In the genomic region with DNA sequence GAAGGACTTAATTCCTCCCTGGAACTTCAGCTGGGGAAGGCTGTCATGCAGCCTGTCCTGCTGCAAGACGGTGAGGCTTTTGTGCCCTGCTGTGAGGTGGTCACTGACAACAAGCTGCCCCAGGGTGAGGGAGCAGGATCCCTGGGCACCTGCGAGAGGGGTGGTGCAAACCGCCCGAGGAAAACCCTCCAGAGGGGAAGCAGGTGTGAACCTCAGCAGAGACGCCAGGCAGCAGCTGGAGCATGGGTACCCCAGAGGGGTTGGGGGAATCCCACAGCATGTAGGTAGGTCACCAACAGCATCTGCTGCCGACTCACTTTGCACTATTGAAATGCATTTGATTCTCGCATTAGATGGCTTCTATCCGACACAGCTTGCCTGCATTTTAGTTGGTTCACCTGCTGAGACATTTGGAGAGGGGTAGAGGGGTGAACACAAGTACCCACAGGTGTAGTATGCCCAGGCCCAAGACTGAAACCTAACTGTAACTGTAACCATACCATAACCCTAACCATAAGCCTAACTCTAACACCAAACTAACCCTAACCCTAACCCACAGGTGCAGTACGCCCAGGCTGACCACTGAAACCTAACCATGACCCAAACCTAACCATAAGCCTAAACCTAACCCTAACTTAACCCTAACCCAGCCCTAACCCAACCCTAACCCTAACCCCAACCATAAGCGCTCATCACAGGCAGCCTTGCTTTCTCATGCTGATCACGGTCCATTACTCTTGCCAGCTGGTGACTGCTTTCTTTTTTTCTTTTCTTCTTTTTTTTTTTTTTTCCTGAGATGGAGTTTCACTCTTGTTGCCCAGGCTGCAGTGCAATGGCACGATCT, we compare ENCODE assay signal across 27 cellular contexts.
DNase-seq lines count a peak whose midpoint lies in the region; ATAC-seq and TF ChIP-seq lines count a peak whose summit lies in the region.
"Had no signal": no experiment of that assay in that cellular context is flagged by ENCODE, and none has a peak within 500 bp of the region (broad histone marks: within the 10 kb centered on the region; RNA-seq: fewer than 3 reads in every experiment).

No MANE protein-coding gene starts in this region.

- H3K36me3 ChIP-seq in BLaER1 treated with 17β-estradiol and CSF1 and Interleukin-3, amounts not matched to agents 10 nM and 100 nM = no peaks in the 10 kb centered on the region
- H3K36me3 ChIP-seq in GM23338 (ENCODE audit: insufficient read depth) = no peaks in the 10 kb centered on the region
- no peaks in the 10 kb centered on the region for H3K36me3 ChIP-seq in OCI-LY7 (ENCODE audit: insufficient read depth, low read length)
- no peaks in the 10 kb centered on the region for H3K36me3 ChIP-seq in Caco-2 (ENCODE audit: control insufficient read depth, insufficient read depth, low read length)
- H3K36me3 ChIP-seq: neutrophil had no signal

- H3K4me3 ChIP-seq in BLaER1 treated with 17β-estradiol and CSF1 and Interleukin-3, amounts not matched to agents 10 nM and 100 nM = no peak overlapping the region
- H3K4me3 ChIP-seq in GM23338 (no peak overlapping the region), OCI-LY7 (ENCODE audit: low read depth, low read length, poor library complexity, severe bottlenecking) (peak overlapping the region; percentile 33), Caco-2 (ENCODE audit: low read depth, low read length) (no peak overlapping the region)
- H3K4me3 ChIP-seq: GM23248, psoas muscle had no signal

- CTCF ChIA-PET in OCI-LY7 (lab: Charles Lee; ENCODE audit: unreplicated experiment) = no interaction called here
- CTCF ChIA-PET in Caco-2 (lab: Charles Lee) = no interaction called here

- H3K36me3 Mint-ChIP-seq in GM23338 (ENCODE audit: low read depth) (no peaks in the 10 kb centered on the region), memory B cell (peaks cover 4% of the 10 kb centered on the region), natural killer cell (no peaks in the 10 kb centered on the region), Caco-2 (ENCODE audit: insufficient read depth, unreplicated experiment) (no peaks in the 10 kb centered on the region)
- H3K36me3 Mint-ChIP-seq: activated naive CD8-positive, alpha-beta T cell had no signal

- H3K4me2 ChIP-seq in BLaER1 treated with 17β-estradiol and CSF1 and Interleukin-3, amounts not matched to agents 10 nM and 100 nM = peak overlapping the region in 8 of 11 experiments; percentile 38 to 79 (median 66); a peak in 16 of 22 replicates
- H3K4me2 ChIP-seq in GM23338 (no peak overlapping the region), OCI-LY7 (ENCODE audit: low read length) (peak overlapping the region; percentile 59)

- H3K27ac ChIP-seq in BLaER1 treated with 17β-estradiol and CSF1 and Interleukin-3, amounts not matched to agents 10 nM and 100 nM = no peak overlapping the region
- no peak overlapping the region for H3K27ac ChIP-seq in GM23338 (ENCODE audit: low read depth)
- peak overlapping the region; percentile 50 for H3K27ac ChIP-seq in OCI-LY7 (ENCODE audit: low read depth, low read length, poor library complexity, severe bottlenecking)
- H3K27ac ChIP-seq: C4-2B, epithelial cell of prostate, GM23248, neutrophil, psoas muscle had no signal

- H2AFZ ChIP-seq in GM23338 = no peak overlapping the region
- no peak overlapping the region for H2AFZ ChIP-seq in OCI-LY7 (ENCODE audit: low read length)
- H2AFZ ChIP-seq: GM23248 had no signal

- H3K27ac Mint-ChIP-seq in GM23338 (no peak overlapping the region), memory B cell (peak overlapping the region; percentile 45), natural killer cell (no peak overlapping the region), Caco-2 (ENCODE audit: unreplicated experiment) (no peak overlapping the region)
- H3K27ac Mint-ChIP-seq: activated naive CD8-positive, alpha-beta T cell; activated T-helper 2 cell treated with anti-CD3 and anti-CD28 coated beads, Interferon-gamma antibody, Interleukin-2, Interleukin-4, amounts not matched to agents 10 μg/mL and 5 μg/mL and 100 μg/mL, durations not matched to agents 14 hours and 24 hours and 36 hours had no signal

- no peak overlapping the region for H3K9ac ChIP-seq in BLaER1 treated with 17β-estradiol and CSF1 and Interleukin-3, amounts not matched to agents 10 nM and 100 nM
- H3K9ac ChIP-seq: GM23248 had no signal

- H4K20me1 ChIP-seq in BLaER1 treated with 17β-estradiol and CSF1 and Interleukin-3, amounts not matched to agents 10 nM and 100 nM = peaks cover 0 to 4% (median 0%) of the 10 kb centered on the region in 11 experiments; a peak in 3 of 22 replicates
- H4K20me1 ChIP-seq in GM23338 (replicated peaks; ENCODE audit: insufficient read depth) = no peaks in the 10 kb centered on the region
- H4K20me1 ChIP-seq in OCI-LY7 (ENCODE audit: insufficient read depth, low read length) = no peaks in the 10 kb centered on the region

- no peak for TF ChIP-seq CTCF in GM23338 (conservative IDR thresholded peaks at IDR 0.05; ENCODE audit: low read depth in 2 of 2)
- no peak for TF ChIP-seq CTCF in OCI-LY7 (conservative IDR thresholded peaks at IDR 0.05; ENCODE audit: low read length)
- TF ChIP-seq CTCF in natural killer cell (IDR thresholded peaks at IDR 0.05) = no peak
- TF ChIP-seq CTCF in Caco-2 (IDR thresholded peaks at IDR 0.05; ENCODE audit: insufficient read depth in 1 of 2, low read depth in 1 of 2, low read length in 1 of 2, severe bottlenecking in 1 of 2, unreplicated experiment in 1 of 2) = no peak

- H3K79me2 ChIP-seq in GM23338 (replicated peaks; ENCODE audit: insufficient read depth) (no peaks in the 10 kb centered on the region), OCI-LY7 (ENCODE audit: insufficient read depth, low read depth, low read length) (no peaks in the 10 kb centered on the region)

- peaks cover 44% of the 10 kb centered on the region for H3K27me3 Mint-ChIP-seq in GM23338 (ENCODE audit: insufficient read depth, low read depth, poor library complexity)
- H3K27me3 Mint-ChIP-seq in memory B cell = peaks cover 20% of the 10 kb centered on the region
- H3K27me3 Mint-ChIP-seq in natural killer cell (ENCODE audit: low read depth in 2 of 2) = peaks cover 0 to 6% of the 10 kb centered on the region in 2 donors
- H3K27me3 Mint-ChIP-seq in Caco-2 (ENCODE audit: insufficient read depth, unreplicated experiment) = no peaks in the 10 kb centered on the region

- ATAC-seq in GM23338 (peak; percentile 76), memory B cell (ENCODE audit: low read depth) (peak; percentile 66), natural killer cell (no peak)
- ATAC-seq: PC-3, psoas muscle had no signal

- H3K9me3 Mint-ChIP-seq in GM23338 (no peaks in the 10 kb centered on the region; the same call in 2 of the 3 replicates), memory B cell (peaks cover 2% of the 10 kb centered on the region), natural killer cell (peaks cover 0 to 4% of the 10 kb centered on the region in 2 donors), Caco-2 (ENCODE audit: unreplicated experiment) (no peaks in the 10 kb centered on the region)

- POLR2A ChIA-PET in OCI-LY7 (lab: Charles Lee) = interaction anchor here (0.5 kb wide), 1 partner anchor 25 kb away, joined by 4 read pairs; no protein-coding TSS in a partner anchor
- POLR2A ChIA-PET in Caco-2 (lab: Charles Lee) = no interaction called here

- intact Hi-C loops in OCI-LY7 (cut with micrococcal nuclease; ENCODE audit: unreplicated experiment) = loop anchor here (5.0 to 10.0 kb wide), 2 partner anchors 164 to 649 kb away; a partner anchor contains a TSS
- intact Hi-C loops in natural killer cell (cut with micrococcal nuclease) = no loop called here
- intact Hi-C loops in Caco-2 (cut with micrococcal nuclease; ENCODE audit: unreplicated experiment) = loop anchor here (5.0 kb wide), 1 partner anchor 179 kb away; no protein-coding TSS in a partner anchor

- H3K4me1 ChIP-seq in BLaER1 treated with 17β-estradiol and CSF1 and Interleukin-3, amounts not matched to agents 10 nM and 100 nM = peaks cover 0 to 47% (median 34%) of the 10 kb centered on the region in 10 experiments; a peak in 18 of 20 replicates
- no peaks in the 10 kb centered on the region for H3K4me1 ChIP-seq in GM23338 (ENCODE audit: insufficient read depth)
- H3K4me1 ChIP-seq in OCI-LY7 (ENCODE audit: insufficient read depth, low read length, poor library complexity, severe bottlenecking) = peaks cover 60% of the 10 kb centered on the region
- peaks cover 7% of the 10 kb centered on the region; the same call in 1 of the 2 replicates for H3K4me1 ChIP-seq in Caco-2

- no peak for DNase-seq in GM23338 (ENCODE audit: low spot score)
- DNase-seq in OCI-LY7 (ENCODE audit: low spot score) = peak; percentile 83
- DNase-seq in memory B cell (ENCODE audit: low spot score in 2 of 2) = no peak
- no peak for DNase-seq in natural killer cell
- DNase-seq in NCI-H345 (lab: John Stamatoyannopoulos, UW) = no peak
- no peak for DNase-seq in Caco-2
- no peak for DNase-seq in T1000 (lab: John Stamatoyannopoulos, UW)
- DNase-seq: ACHN; activated CD4-positive, alpha-beta T cell treated with anti-CD3 and anti-CD28 coated beads, Interleukin-2, amount 50 U/mL, for 4 hours; activated CD4-positive, CD25-positive, alpha-beta regulatory T cell; activated CD8-positive, alpha-beta memory T cell treated with anti-CD3 and anti-CD28 coated beads, Interleukin-2, amount 50 U/mL, for 4 hours; glutamatergic neuron; GM23248; Karpas-422; mammary epithelial cell; NCI-H1048; NCI-H187 treated with DMSO at 0.1 percent for 48 hours; PC-3; psoas muscle; Right ventricle myocardium superior; T-helper 9 cell had no signal

- H3K27me3 ChIP-seq in BLaER1 treated with 17β-estradiol and CSF1 and Interleukin-3, amounts not matched to agents 10 nM and 100 nM = peaks cover 0 to 11% (median 0%) of the 10 kb centered on the region in 11 experiments; a peak in 2 of 22 replicates
- H3K27me3 ChIP-seq in GM23338 (ENCODE audit: insufficient read depth) (no peaks in the 10 kb centered on the region), Caco-2 (replicated peaks; ENCODE audit: control insufficient read depth, insufficient read depth, low read length) (no peaks in the 10 kb centered on the region)
- H3K27me3 ChIP-seq: neutrophil had no signal

- BruUV-seq in OCI-LY7 (replicated peaks; lab: Mats Ljungman, UMichigan) = no TSS peak
- no TSS peak for BruUV-seq in Caco-2 (replicated peaks; lab: Mats Ljungman, UMichigan)

- H3K9me2 ChIP-seq in GM23338 (ENCODE audit: insufficient read depth) (no peaks in the 10 kb centered on the region), OCI-LY7 (ENCODE audit: insufficient read depth, low read length) (no peaks in the 10 kb centered on the region)

- no peak overlapping the region; the same call in 2 of the 3 replicates for H3K4me3 Mint-ChIP-seq in GM23338
- H3K4me3 Mint-ChIP-seq in memory B cell = no peak overlapping the region
- no peak overlapping the region for H3K4me3 Mint-ChIP-seq in natural killer cell
- no peak overlapping the region for H3K4me3 Mint-ChIP-seq in Caco-2 (ENCODE audit: unreplicated experiment)
- H3K4me3 Mint-ChIP-seq: activated naive CD8-positive, alpha-beta T cell had no signal

- no peaks in the 10 kb centered on the region for H3F3A ChIP-seq in GM23338 (replicated peaks; ENCODE audit: low read depth)

- H3K9me3 ChIP-seq in BLaER1 treated with 17β-estradiol and CSF1 and Interleukin-3, amounts not matched to agents 10 nM and 100 nM (replicated peaks in 1 of 11) = no peaks in the 10 kb centered on the region
- H3K9me3 ChIP-seq in OCI-LY7 (ENCODE audit: low read length) = no peaks in the 10 kb centered on the region
- no peaks in the 10 kb centered on the region for H3K9me3 ChIP-seq in Caco-2
- H3K9me3 ChIP-seq: neutrophil, psoas muscle had no signal

- peaks cover 17% of the 10 kb centered on the region for H3K4me1 Mint-ChIP-seq in GM23338
- H3K4me1 Mint-ChIP-seq in memory B cell = peaks cover 21% of the 10 kb centered on the region
- peaks cover 9 to 15% of the 10 kb centered on the region in 2 donors for H3K4me1 Mint-ChIP-seq in natural killer cell
- no peaks in the 10 kb centered on the region for H3K4me1 Mint-ChIP-seq in Caco-2 (ENCODE audit: low read depth, unreplicated experiment)

Comparison
In these comparisons a context has a peak if more than half of its experiments do, and no peak if none do; other contexts are left out.
1. ATAC-seq: peak in GM23338 (single experiment) and memory B cell (single experiment); none in natural killer cell (0 of 3).